Comparison of ENCODE assay signal across 16 cellular contexts in genomic region chr11:58628446-58628845, GRCh38. TPM values are rescaled to one million over a fixed set of nuclear protein-coding genes. Genes with fewer than 3 reads are reported as not detected.
A peak's percentile ranks its signal among the peaks of the same experiment; 100 is the strongest.
DNase-seq lines count a peak whose midpoint lies in the region; ATAC-seq and TF ChIP-seq lines count a peak whose summit lies in the region.
"Had no signal": no experiment of that assay in that cellular context is flagged by ENCODE, and none has a peak within 500 bp of the region (broad histone marks: within the 10 kb centered on the region; RNA-seq: fewer than 3 reads in every experiment).

No MANE protein-coding gene starts in this region.

- H3K9me3 ChIP-seq in MG63: no peaks in the 10 kb centered on the region
- H3K9me3 ChIP-seq in left lung: no peaks in the 10 kb centered on the region
- no peaks in the 10 kb centered on the region for H3K9me3 ChIP-seq in transverse colon
- H3K9me3 ChIP-seq: lower lobe of right lung, SJCRH30 had no signal

- TF ChIP-seq POLR2A in transverse colon (IDR thresholded peaks at IDR 0.05): no peak

- H3K79me2 ChIP-seq in ACC112 (ENCODE audit: control insufficient read depth, insufficient read depth, low read length, unreplicated experiment): peaks cover 5% of the 10 kb centered on the region

- no peak for TF ChIP-seq CTCF in left lung (IDR thresholded peaks at IDR 0.05)
- TF ChIP-seq CTCF in transverse colon (IDR thresholded peaks at IDR 0.05): no peak

- H2AFZ ChIP-seq in ACC112 (ENCODE audit: low read length, unreplicated experiment): no peak overlapping the region

- peak; percentile 24 for ATAC-seq in left lung
- ATAC-seq in GM19324 (IDR thresholded peaks at IDR 0.05; ENCODE audit: low FRiP score, unreplicated experiment): no peak
- ATAC-seq in HG03097 (IDR thresholded peaks at IDR 0.05; ENCODE audit: low FRiP score, unreplicated experiment): no peak

- in situ Hi-C loops in transverse colon (cut with MboI; ENCODE audit: low pct_ligation_motif_present in 1 of 4, low pct_unique_long_range_greater_than_20kb in 1 of 4, low sequenced_read_pairs in 3 of 4): no loop called here

- 84 to 89% methylated on average over 2 to 3 of the region's 3 CpGs for WGBS in transverse colon (ENCODE audit: low coverage in 1 of 2), 2 donors

- H3K4me3 ChIP-seq in ACC112 (ENCODE audit: low read depth, low read length): peak overlapping the region; percentile 60
- no peak overlapping the region for H3K4me3 ChIP-seq in MG63
- H3K4me3 ChIP-seq in left lung: no peak overlapping the region
- no peak overlapping the region for H3K4me3 ChIP-seq in transverse colon
- H3K4me3 ChIP-seq: lower lobe of right lung, SJCRH30 had no signal

- H3K36me3 ChIP-seq in ACC112 (ENCODE audit: insufficient read depth, low read length): peaks cover 11% of the 10 kb centered on the region
- H3K36me3 ChIP-seq in MG63: peaks cover 57% of the 10 kb centered on the region
- peaks cover 0 to 26% of the 10 kb centered on the region in 2 donors for H3K36me3 ChIP-seq in left lung
- peaks cover 0 to 16% (median 6%) of the 10 kb centered on the region in 4 donors for H3K36me3 ChIP-seq in transverse colon

- TF ChIP-seq EP300 in transverse colon (IDR thresholded peaks at IDR 0.05; ENCODE audit: low read depth): no peak

- H3K27me3 ChIP-seq in ACC112 (ENCODE audit: insufficient read depth, low read length) (no peaks in the 10 kb centered on the region), MG63 (no peaks in the 10 kb centered on the region), left lung (no peaks in the 10 kb centered on the region), transverse colon (no peaks in the 10 kb centered on the region)
- H3K27me3 ChIP-seq: SJCRH30 had no signal

- H3K27ac ChIP-seq in ACC112 (ENCODE audit: low read depth, low read length): peak overlapping the region; percentile 98
- no peak overlapping the region for H3K27ac ChIP-seq in left lung
- H3K27ac ChIP-seq in transverse colon: no peak overlapping the region
- H3K27ac ChIP-seq: lower lobe of right lung, SJCRH30 had no signal

- H3K4me1 ChIP-seq in ACC112 (ENCODE audit: control insufficient read depth, insufficient read depth, low read length, unreplicated experiment): peaks cover 47% of the 10 kb centered on the region
- peaks cover 0 to 3% of the 10 kb centered on the region in 2 donors for H3K4me1 ChIP-seq in left lung
- peaks cover 0 to 12% (median 7%) of the 10 kb centered on the region in 4 donors for H3K4me1 ChIP-seq in transverse colon
- H3K4me1 ChIP-seq: SJCRH30 had no signal

- peak; percentile 68 for DNase-seq in MG63
- DNase-seq in cerebellum (ENCODE audit: low spot score): peak; percentile 21
- DNase-seq in left lung: no peak
- DNase-seq in transverse colon: no peak
- DNase-seq in NCI-H82 treated with DMSO at 0.1 percent for 48 hours (lab: John Stamatoyannopoulos, UW; ENCODE audit: unreplicated experiment): no peak
- DNase-seq: activated T-cell treated with anti-CD3 and anti-CD28 coated beads for 4 hours; amniotic stem cell; effector CD4-positive, alpha-beta T cell; lower lobe of right lung; NCI-H1436; NCI-H69; SJCRH30; stimulated activated CD4-positive, alpha-beta T cell treated with anti-CD3 and anti-CD28 coated beads, Interleukin-2, amount 100 ng/mL, for 24 hours had no signal

- intact Hi-C loops in left lung (cut with DNase I): no loop called here
- intact Hi-C loops in transverse colon (cut with DNase I; ENCODE audit: low total_unique reads): no loop called here

RNA-seq across cellular contexts. Expression of gene CNTF, which starts 6.0 kb away (rescaled TPM):
- 0.92 TPM in 1 of 2 replicates, not detected in the other for total RNA-seq in MG63 (2014; rRNA removed; shearing (Covaris generic); ENCODE audit: low replicate concordance)
- total RNA-seq in cerebellum (3.7 TPM), left lung (1 to 10 TPM in 1 of 2 donors, under 1 TPM in 1; 0.47 to 1.9 TPM), transverse colon (1 to 10 TPM in 3 of 4 donors, not detected in 1; 1.1 to 2.1 (median 1.5) TPM)

RNA-seq across cellular contexts. Expression of gene ZFP91, which starts 49.6 kb away (rescaled TPM):
- 56.1 and 70.7 TPM in 2 replicates for total RNA-seq in MG63 (2014; rRNA removed; shearing (Covaris generic); ENCODE audit: low replicate concordance)
- total RNA-seq in cerebellum (43.4 TPM), left lung (10 to 100 TPM; 41.3 to 50.1 TPM), transverse colon (10 to 100 TPM; 38.6 to 62.0 (median 56.2) TPM)

RNA-seq across cellular contexts. Expression of gene LPXN, which starts 52.8 kb away (rescaled TPM):
- 1.1 and 3.5 TPM in 2 replicates for total RNA-seq in MG63 (2014; rRNA removed; shearing (Covaris generic); ENCODE audit: low replicate concordance)
- total RNA-seq in cerebellum: 4.5 TPM
- total RNA-seq in left lung: 10 to 100 TPM; 18.9 to 43.8 TPM
- 10 to 100 TPM in 3 of 4 donors, 1 to 10 TPM in 1; 10.0 to 18.7 (median 16.0) TPM for total RNA-seq in transverse colon

Comparison
In these comparisons a context has a peak if more than half of its experiments do, and no peak if none do; other contexts are left out.
1. DNase-seq: peak in MG63 (single experiment) and cerebellum (single experiment); none in left lung (0 of 2), transverse colon (single experiment) and NCI-H82 treated with DMSO at 0.1 percent for 48 hours (single experiment).